Comparison of ENCODE assay signal across 8 cellular contexts in genomic region chr9:21334969-21335632, GRCh38. TPM values are rescaled to one million over a fixed set of nuclear protein-coding genes. Genes with fewer than 3 reads are reported as not detected.
DNase-seq lines count a peak whose midpoint lies in the region; ATAC-seq, FAIRE-seq and TF ChIP-seq lines count a peak whose summit lies in the region.

Gene KLHL9 (minus strand): TSS chr9:21335404. CDS start chr9:21334859, 545 bp downstream.

- WGBS in right cardiac atrium = under 1% methylated on average over 46 of the region's 46 CpGs

- intact Hi-C loops in right cardiac atrium (cut with DNase I) = loop anchor here in 1 of 4 donors (10.0 kb wide), 1 partner anchor 470 kb away; the partner anchor contains the start of gene MTAP

- POLR2A ChIA-PET in GM10248 (lab: Yijun Ruan, JAX) = no interaction called here

- no peak for FAIRE-seq in urothelium cell line (lab: Jason Lieb, UNC)

- peaks cover 12% of the 10 kb centered on the region for H3K4me1 ChIP-seq in right cardiac atrium (ENCODE audit: control insufficient read depth, insufficient read depth, low read length)

- peak; percentile 88 for ATAC-seq in HG02571 (IDR thresholded peaks at IDR 0.05; ENCODE audit: unreplicated experiment)
- ATAC-seq in right cardiac atrium = peak; percentile 100

- DNase-seq in GM10248 (ENCODE audit: extremely low spot score) (peak; percentile 93), NCI-H1048 (lab: John Stamatoyannopoulos, UW) (peak; percentile 72), T follicular helper cell (ENCODE audit: low read depth) (peak; percentile 78), amygdala (lab: John Stamatoyannopoulos, UW) (peak; percentile 39 to 95 (median 88)), right cardiac atrium (peak; percentile 96 to 98 (median 97)), pulmonary artery endothelial cell (ENCODE audit: low read depth, low spot score) (peak; percentile 61), urothelium cell line (ENCODE audit: low spot score) (peak; percentile 90)

- H3K4me3 ChIP-seq in right cardiac atrium (ENCODE audit: low read length) = peak within 1 kb of the TSS; percentile 83

- CTCF ChIA-PET in GM10248 (lab: Yijun Ruan, JAX) = interaction anchor here (0.8 to 3.2 kb wide), 13 partner anchors 9 to 223 kb away, joined by 3 to 27 read pairs (median 4); no protein-coding TSS in a partner anchor

- no peaks in the 10 kb centered on the region for H3K27me3 ChIP-seq in right cardiac atrium (ENCODE audit: control insufficient read depth, insufficient read depth)

- no peak for TF ChIP-seq CTCF in GM10248 (IDR thresholded peaks at IDR 0.05; ENCODE audit: control extremely low read depth, extremely low read depth, low read depth, missing control alignments)

- H3K27ac ChIP-seq in right cardiac atrium (ENCODE audit: low read length) = peak within 1 kb of the TSS; percentile 72

- H3K9me3 ChIP-seq in right cardiac atrium (ENCODE audit: control insufficient read depth, low read length) = no peaks in the 10 kb centered on the region

RNA-seq across cellular contexts. Expression of gene KLHL9, which starts in this region (rescaled TPM):
- 10 to 100 TPM; 13.0 to 14.6 (median 13.3) TPM for total RNA-seq in right cardiac atrium
- polyA plus RNA-seq in right cardiac atrium = 6.1 TPM
- total RNA-seq in pulmonary artery endothelial cell = 33.4 and 35.1 TPM in 2 replicates

Comparison
In these comparisons a context has a peak if more than half of its experiments do, and no peak if none do; other contexts are left out.
1. Peak in every context shown above with its lines: DNase-seq, ATAC-seq, H3K4me3 ChIP-seq and H3K27ac ChIP-seq.